ENCODE assay signal across 16 cellular contexts in the genomic region with DNA sequence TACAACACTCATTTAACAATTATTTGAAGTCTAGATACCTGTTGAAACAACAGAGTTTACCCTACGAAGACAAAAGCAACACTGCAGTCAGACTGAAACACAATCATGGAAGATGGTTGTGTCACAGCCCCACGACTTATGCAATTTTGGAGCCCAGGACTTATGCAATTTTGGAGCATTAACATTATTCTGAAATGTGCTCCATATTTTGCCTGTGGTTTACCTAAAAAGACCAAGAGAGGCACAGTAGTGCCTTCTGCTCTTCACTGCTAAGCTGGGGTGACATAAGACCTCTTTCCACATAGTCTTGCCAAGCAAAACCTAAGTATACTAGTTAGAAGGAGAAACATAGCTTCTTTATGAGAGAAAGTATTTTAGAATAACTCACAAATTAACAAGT.
DNase-seq lines count a peak whose midpoint lies in the region; ATAC-seq, FAIRE-seq and TF ChIP-seq lines count a peak whose summit lies in the region.
"Had no signal": no experiment of that assay in that cellular context is flagged by ENCODE, and none has a peak within 500 bp of the region (broad histone marks: within the 10 kb centered on the region; RNA-seq: fewer than 3 reads in every experiment).

No MANE protein-coding gene starts in this region.

- TF ChIP-seq POLR2A in NB4 (IDR thresholded peaks at IDR 0.05; ENCODE audit: extremely low read depth, insufficient read length) = no peak

- no peak overlapping the region for H3K4me3 ChIP-seq in HL-60 (replicated peaks; ENCODE audit: insufficient read depth, low read length)
- no peak overlapping the region for H3K4me3 ChIP-seq in NB4 (ENCODE audit: low read depth, low read length)
- no peak overlapping the region for H3K4me3 ChIP-seq in fibroblast of pulmonary artery (replicated peaks; ENCODE audit: low read depth, low read length)

- peak overlapping the region; percentile 43 for H3K27ac ChIP-seq in HL-60 (replicated peaks)

- no peak for TF ChIP-seq CTCF in HL-60 (IDR thresholded peaks at IDR 0.05; ENCODE audit: insufficient read depth, low read length)
- no peak for TF ChIP-seq CTCF in NB4 (IDR thresholded peaks at IDR 0.05; ENCODE audit: low read depth, low read length)
- TF ChIP-seq CTCF in fibroblast of pulmonary artery (IDR thresholded peaks at IDR 0.05; ENCODE audit: low read length, missing control alignments) = no peak

- no peak for FAIRE-seq in frontal cortex (lab: Jason Lieb, UNC)
- FAIRE-seq: D721Med had no signal

- H3K27me3 ChIP-seq in HL-60 (ENCODE audit: insufficient read depth, poor library complexity, severe bottlenecking) = no peaks in the 10 kb centered on the region

- no peak for ATAC-seq in HG02642 (IDR thresholded peaks at IDR 0.05; ENCODE audit: poor library complexity, unreplicated experiment)
- no peak for ATAC-seq in GM21825 (IDR thresholded peaks at IDR 0.05; ENCODE audit: unreplicated experiment)
- ATAC-seq: Panc1 had no signal

- DNase-seq in HL-60 (ENCODE audit: low read depth in 1 of 2, low spot score in 1 of 2) (peak; percentile 80 to 88), NB4 (ENCODE audit: low read depth) (peak; percentile 52), SKM-1 (lab: John Stamatoyannopoulos, UW; ENCODE audit: unreplicated experiment) (peak; percentile 86), fibroblast of pulmonary artery (ENCODE audit: low read depth) (peak; percentile 14), frontal cortex (ENCODE audit: low spot score in 2 of 2) (no peak)
- DNase-seq: C1 segment of cervical spinal cord; CD8-positive, alpha-beta memory T cell; NCI-H1417 treated with DMSO at 0.1 percent for 48 hours; NCI-H1930; NCI-H226; NCI-H524; NCI-H82 had no signal

Comparison
In these comparisons a context has a peak if more than half of its experiments do, and no peak if none do; other contexts are left out.
1. DNase-seq: peak in HL-60 (2 of 2), NB4 (single experiment), SKM-1 (single experiment) and fibroblast of pulmonary artery (single experiment); none in frontal cortex (0 of 2).